20 cellular contexts compared by ENCODE assay signal in the genomic region with DNA sequence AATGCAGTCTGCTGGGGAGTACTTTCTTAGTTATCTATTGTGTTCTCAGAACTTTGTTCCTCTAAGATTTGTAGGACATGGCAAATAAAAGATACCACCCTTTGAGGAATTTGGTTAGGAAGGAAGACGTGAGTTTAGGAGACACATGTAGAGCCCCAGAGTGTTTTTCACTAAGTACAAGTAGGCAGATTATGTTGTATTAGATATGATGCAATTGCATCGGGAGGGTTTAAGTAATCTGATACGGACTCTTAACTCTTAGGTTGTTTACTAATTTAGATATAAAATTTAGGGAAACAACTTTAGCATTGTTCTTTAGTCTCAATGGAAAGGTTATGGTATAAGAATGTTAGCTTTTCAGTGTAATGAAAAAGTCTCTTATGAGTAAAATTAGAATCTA.
"Had no signal": no experiment of that assay in that cellular context is flagged by ENCODE, and none has a peak within 500 bp of the region (broad histone marks: within the 10 kb centered on the region; RNA-seq: fewer than 3 reads in every experiment).

No MANE protein-coding gene starts in this region.

- H3K4me1 ChIP-seq: colonic mucosa, parathyroid adenoma had no signal

- H3K36me3 ChIP-seq: colonic mucosa, neural progenitor cell, tibial nerve had no signal

- H3K27ac Mint-ChIP-seq: activated CD8-positive, alpha-beta memory T cell treated with anti-CD3 and anti-CD28 coated beads, Interleukin-2, amount 10 ng/mL, durations not matched to agents 7 days and 5 days; activated naive CD4-positive, alpha-beta T cell treated with anti-CD3 and anti-CD28 coated beads for 36 hours; activated naive CD8-positive, alpha-beta T cell treated with anti-CD3 and anti-CD28 coated beads, Interleukin-2, amount 50 U/mL, for 24 hours; activated T-helper 2 cell treated with anti-CD3 and anti-CD28 coated beads, Interferon-gamma antibody, Interleukin-2, Interleukin-4, amounts not matched to agents 10 μg/mL and 5 μg/mL and 100 μg/mL, durations not matched to agents 14 hours and 24 hours and 36 hours; neural progenitor cell; T-cell had no signal

- H3K27ac ChIP-seq: colonic mucosa, neural progenitor cell, parathyroid adenoma, skin epidermis, tibial nerve had no signal

- ATAC-seq: activated CD8-positive, alpha-beta memory T cell treated with anti-CD3 and anti-CD28 coated beads, Interleukin-2, amount 10 ng/mL, durations not matched to agents 7 days and 5 days; activated naive CD8-positive, alpha-beta T cell treated with anti-CD3 and anti-CD28 coated beads, Interleukin-2, amount 50 U/mL, for 24 hours; T-cell had no signal

- H3K9me3 ChIP-seq: colonic mucosa, tibial nerve had no signal

- H3K4me3 ChIP-seq: colonic mucosa, neural progenitor cell, skin epidermis, tibial nerve had no signal

- DNase-seq: activated CD4-positive, alpha-beta T cell treated with anti-CD3 and anti-CD28 coated beads for 1 hour; activated CD4-positive, alpha-beta T cell treated with anti-CD3 and anti-CD28 coated beads, Interleukin-2, amount 50 U/mL, for 48 hours; activated CD8-positive, alpha-beta memory T cell treated with anti-CD3 and anti-CD28 coated beads, Interleukin-2, amount 10 ng/mL, durations not matched to agents 7 days and 5 days; activated naive CD4-positive, alpha-beta T cell treated with anti-CD3 and anti-CD28 coated beads for 36 hours; activated naive CD8-positive, alpha-beta T cell treated with anti-CD3 and anti-CD28 coated beads, Interleukin-2, amount 50 U/mL, for 24 hours; activated T-cell treated with anti-CD3 and anti-CD28 coated beads, Interleukin-2, amount 50 U/mL, for 1 hour; colonic mucosa; foreskin fibroblast; kidney glomerular epithelial cell; midbrain; stimulated activated CD4-positive, alpha-beta T cell treated with anti-CD3 and anti-CD28 coated beads, Interleukin-4, amount 100 ng/mL, for 24 hours; stimulated activated naive CD4-positive, alpha-beta T cell treated with Interleukin-2 at 50 U/mL for 16 hours; substantia nigra; T-cell; T-helper 9 cell had no signal

- H3K27me3 ChIP-seq: colonic mucosa, neural progenitor cell, tibial nerve had no signal

- H3K9me3 Mint-ChIP-seq: activated naive CD4-positive, alpha-beta T cell treated with anti-CD3 and anti-CD28 coated beads for 36 hours; activated naive CD8-positive, alpha-beta T cell treated with anti-CD3 and anti-CD28 coated beads, Interleukin-2, amount 50 U/mL, for 24 hours; activated T-helper 2 cell treated with anti-CD3 and anti-CD28 coated beads, Interferon-gamma antibody, Interleukin-2, Interleukin-4, amounts not matched to agents 10 μg/mL and 5 μg/mL and 100 μg/mL, durations not matched to agents 14 hours and 24 hours and 36 hours; T-cell had no signal

- H3K4me3 Mint-ChIP-seq: activated CD8-positive, alpha-beta memory T cell treated with anti-CD3 and anti-CD28 coated beads, Interleukin-2, amount 10 ng/mL, durations not matched to agents 7 days and 5 days; activated naive CD4-positive, alpha-beta T cell treated with anti-CD3 and anti-CD28 coated beads for 36 hours; activated naive CD8-positive, alpha-beta T cell treated with anti-CD3 and anti-CD28 coated beads, Interleukin-2, amount 50 U/mL, for 24 hours; neural progenitor cell; T-cell had no signal

- H3K36me3 Mint-ChIP-seq: activated CD8-positive, alpha-beta memory T cell treated with anti-CD3 and anti-CD28 coated beads, Interleukin-2, amount 10 ng/mL, durations not matched to agents 7 days and 5 days; T-cell had no signal
